28 cellular contexts compared by ENCODE assay signal in the genomic region with DNA sequence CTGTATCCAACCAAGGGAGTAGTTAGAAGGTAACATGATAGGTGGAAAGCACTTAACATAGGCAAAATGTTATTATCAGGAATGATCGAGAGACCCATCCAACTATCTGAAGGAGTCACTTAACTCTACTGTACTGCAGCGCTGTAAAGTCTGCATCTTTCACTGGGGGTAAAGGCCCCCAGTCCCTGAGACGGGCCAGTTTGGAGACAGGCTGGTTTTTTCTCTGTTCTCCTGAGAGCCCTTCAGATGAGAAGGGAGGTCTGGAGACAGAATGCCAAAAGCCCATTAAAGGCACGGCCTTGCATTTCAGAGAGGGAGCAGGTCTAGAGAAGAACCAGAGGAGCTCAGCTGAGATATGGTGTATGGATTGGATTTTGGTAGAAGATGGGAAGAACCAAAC.
DNase-seq lines count a peak whose midpoint lies in the region; ATAC-seq and TF ChIP-seq lines count a peak whose summit lies in the region.
"Had no signal": no experiment of that assay in that cellular context is flagged by ENCODE, and none has a peak within 500 bp of the region (broad histone marks: within the 10 kb centered on the region; RNA-seq: fewer than 3 reads in every experiment).

No MANE protein-coding gene starts in this region.

- H3K27ac Mint-ChIP-seq in natural killer cell (no peak overlapping the region), activated B cell treated with CpG ODN at 0.5 μM for 24 hours (peak overlapping the region; percentile 72), type B pancreatic cell (no peak overlapping the region)
- no peak overlapping the region for H3K27ac Mint-ChIP-seq in natural killer cell treated with Interleukin-12 subunit alpha and Interleukin-12 subunit beta and Interleukin-15 and Interleukin-18, amount 100 ng/mL, for 72 hours
- H3K27ac Mint-ChIP-seq in effector memory CD8-positive, alpha-beta T cell: no peak overlapping the region
- H3K27ac Mint-ChIP-seq: activated CD8-positive, alpha-beta T cell treated with anti-CD3 and anti-CD28 coated beads, Interleukin-2, amount 10 ng/mL, durations not matched to agents 7 days and 5 days; activated T-cell treated with anti-CD3 and anti-CD28 coated beads, Interleukin-2, amount 50 U/mL, for 24 hours had no signal

- TF ChIP-seq CTCF in natural killer cell (IDR thresholded peaks at IDR 0.05) (no peak), activated B cell treated with CpG ODN at 0.5 μM for 24 hours (IDR thresholded peaks at IDR 0.05) (no peak), type B pancreatic cell (conservative IDR thresholded peaks at IDR 0.05) (no peak)

- H3K27me3 Mint-ChIP-seq in natural killer cell (ENCODE audit: low read depth in 2 of 2) (peaks cover 10 to 16% of the 10 kb centered on the region in 2 donors), activated B cell treated with CpG ODN at 0.5 μM for 24 hours (no peaks in the 10 kb centered on the region), type B pancreatic cell (no peaks in the 10 kb centered on the region)
- H3K27me3 Mint-ChIP-seq in natural killer cell treated with Interleukin-12 subunit alpha and Interleukin-12 subunit beta and Interleukin-15 and Interleukin-18, amount 100 ng/mL, for 72 hours: peaks cover 0 to 18% of the 10 kb centered on the region in 2 donors
- peaks cover 12 to 25% of the 10 kb centered on the region in 2 donors for H3K27me3 Mint-ChIP-seq in effector memory CD8-positive, alpha-beta T cell

- no peak for DNase-seq in natural killer cell
- no peak for DNase-seq in natural killer cell treated with Interleukin-12 subunit alpha and Interleukin-12 subunit beta and Interleukin-15 and Interleukin-18, amount 100 ng/mL, for 72 hours (ENCODE audit: low spot score)
- DNase-seq in activated B cell treated with CpG ODN at 0.5 μM for 24 hours: no peak
- peak; percentile 41 for DNase-seq in islet precursor cell
- DNase-seq in type B pancreatic cell (ENCODE audit: extremely low spot score, unreplicated experiment): no peak
- no peak for DNase-seq in stimulated activated CD4-positive, alpha-beta T cell treated with anti-CD3 and anti-CD28 coated beads, Interleukin-4, amount 100 ng/mL, for 4 hours
- DNase-seq in effector memory CD8-positive, alpha-beta T cell: no peak
- DNase-seq: activated CD8-positive, alpha-beta T cell treated with anti-CD3 and anti-CD28 coated beads, Interleukin-2, amount 10 ng/mL, durations not matched to agents 7 days and 5 days; activated naive CD4-positive, alpha-beta T cell treated with anti-CD3 and anti-CD28 coated beads, Interleukin-2, amount 10 ng/mL, durations not matched to agents 7 days and 5 days; activated T-cell treated with anti-CD3 and anti-CD28 coated beads, Interleukin-2, amount 50 U/mL, for 24 hours; aorta; CD4-positive, CD25-positive, alpha-beta regulatory T cell; cerebellar nuclear complex; DMS 273 treated with DMSO at 0.1 percent for 48 hours; effector CD8-positive, alpha-beta T cell; foreskin melanocyte; hippocampal formation; mucosa of descending colon; MV-4-11; NCI-H1930; NCI-H446 treated with DMSO at 0.1 percent for 48 hours; occipital lobe; stimulated activated naive CD8-positive, alpha-beta T cell treated with anti-CD3 and anti-CD28 coated beads, Interleukin-15, amount 100 ng/mL, for 72 hours; T-helper 9 cell; tibial artery had no signal

- H3K4me1 Mint-ChIP-seq in natural killer cell (peaks cover 5 to 16% of the 10 kb centered on the region in 2 donors), activated B cell treated with CpG ODN at 0.5 μM for 24 hours (peaks cover 65% of the 10 kb centered on the region), type B pancreatic cell (ENCODE audit: unreplicated experiment) (peaks cover 7% of the 10 kb centered on the region)
- peaks cover 6% of the 10 kb centered on the region in 2 donors for H3K4me1 Mint-ChIP-seq in natural killer cell treated with Interleukin-12 subunit alpha and Interleukin-12 subunit beta and Interleukin-15 and Interleukin-18, amount 100 ng/mL, for 72 hours (ENCODE audit: low read depth in 2 of 2)
- peaks cover 5 to 10% of the 10 kb centered on the region in 2 donors for H3K4me1 Mint-ChIP-seq in effector memory CD8-positive, alpha-beta T cell (ENCODE audit: low read depth in 2 of 2)

- H3K36me3 Mint-ChIP-seq in natural killer cell (no peaks in the 10 kb centered on the region), activated B cell treated with CpG ODN at 0.5 μM for 24 hours (ENCODE audit: low read depth) (peaks cover 88% of the 10 kb centered on the region), type B pancreatic cell (no peaks in the 10 kb centered on the region)
- H3K36me3 Mint-ChIP-seq in natural killer cell treated with Interleukin-12 subunit alpha and Interleukin-12 subunit beta and Interleukin-15 and Interleukin-18, amount 100 ng/mL, for 72 hours: no peaks in the 10 kb centered on the region
- H3K36me3 Mint-ChIP-seq in effector memory CD8-positive, alpha-beta T cell (ENCODE audit: insufficient read depth): peaks cover 7% of the 10 kb centered on the region
- H3K36me3 Mint-ChIP-seq: activated naive CD4-positive, alpha-beta T cell treated with anti-CD3 and anti-CD28 coated beads, Interleukin-2, amount 10 ng/mL, durations not matched to agents 7 days and 5 days; CD4-positive, CD25-positive, alpha-beta regulatory T cell had no signal

- H3K4me3 Mint-ChIP-seq in natural killer cell: peak overlapping the region; percentile 7
- no peak overlapping the region for H3K4me3 Mint-ChIP-seq in natural killer cell treated with Interleukin-12 subunit alpha and Interleukin-12 subunit beta and Interleukin-15 and Interleukin-18, amount 100 ng/mL, for 72 hours
- peak overlapping the region; percentile 78 for H3K4me3 Mint-ChIP-seq in activated B cell treated with CpG ODN at 0.5 μM for 24 hours
- peak overlapping the region; percentile 49 for H3K4me3 Mint-ChIP-seq in type B pancreatic cell
- H3K4me3 Mint-ChIP-seq in effector memory CD8-positive, alpha-beta T cell: peak overlapping the region in 1 of 2 donors; percentile 3
- H3K4me3 Mint-ChIP-seq: activated CD8-positive, alpha-beta T cell treated with anti-CD3 and anti-CD28 coated beads, Interleukin-2, amount 10 ng/mL, durations not matched to agents 7 days and 5 days; activated naive CD4-positive, alpha-beta T cell treated with anti-CD3 and anti-CD28 coated beads, Interleukin-2, amount 10 ng/mL, durations not matched to agents 7 days and 5 days; activated T-cell treated with anti-CD3 and anti-CD28 coated beads, Interleukin-2, amount 50 U/mL, for 24 hours; stimulated activated naive CD8-positive, alpha-beta T cell treated with anti-CD3 and anti-CD28 coated beads, Interleukin-15, amount 100 ng/mL, for 72 hours had no signal

- H3K9me3 Mint-ChIP-seq in natural killer cell: no peaks in the 10 kb centered on the region
- no peaks in the 10 kb centered on the region for H3K9me3 Mint-ChIP-seq in natural killer cell treated with Interleukin-12 subunit alpha and Interleukin-12 subunit beta and Interleukin-15 and Interleukin-18, amount 100 ng/mL, for 72 hours
- no peaks in the 10 kb centered on the region for H3K9me3 Mint-ChIP-seq in activated B cell treated with CpG ODN at 0.5 μM for 24 hours
- H3K9me3 Mint-ChIP-seq in type B pancreatic cell: no peaks in the 10 kb centered on the region
- H3K9me3 Mint-ChIP-seq in effector memory CD8-positive, alpha-beta T cell: no peaks in the 10 kb centered on the region
- H3K9me3 Mint-ChIP-seq: activated naive CD4-positive, alpha-beta T cell treated with anti-CD3 and anti-CD28 coated beads, Interleukin-2, amount 10 ng/mL, durations not matched to agents 7 days and 5 days; activated T-cell treated with anti-CD3 and anti-CD28 coated beads, Interleukin-2, amount 50 U/mL, for 24 hours; CD4-positive, CD25-positive, alpha-beta regulatory T cell; stimulated activated naive CD8-positive, alpha-beta T cell treated with anti-CD3 and anti-CD28 coated beads, Interleukin-15, amount 100 ng/mL, for 72 hours had no signal

- CTCF ChIA-PET in activated B cell treated with CpG ODN at 0.5 μM for 24 hours (lab: Charles Lee): interaction anchor here (0.9 to 8.8 kb wide), 7 partner anchors 17 to 814 kb away, joined by 3 to 202 read pairs (median 12); no protein-coding TSS in a partner anchor

- intact Hi-C loops in natural killer cell (cut with micrococcal nuclease): loop anchor here (10.0 kb wide), 1 partner anchor 290 kb away; no protein-coding TSS in a partner anchor
- intact Hi-C loops in activated B cell treated with CpG ODN at 0.5 μM for 24 hours (cut with micrococcal nuclease): loop anchor here (10.0 kb wide), 2 partner anchors 400 to 840 kb away; a partner anchor contains a TSS

- ATAC-seq in natural killer cell (no peak), activated B cell treated with CpG ODN at 0.5 μM for 24 hours (ENCODE audit: low read depth) (no peak), GM18520 (IDR thresholded peaks at IDR 0.05; ENCODE audit: unreplicated experiment) (no peak)
- no peak for ATAC-seq in natural killer cell treated with Interleukin-12 subunit alpha and Interleukin-12 subunit beta and Interleukin-15 and Interleukin-18, amount 100 ng/mL, for 72 hours
- no peak for ATAC-seq in effector memory CD8-positive, alpha-beta T cell (replicated peaks)
- ATAC-seq: activated CD8-positive, alpha-beta T cell treated with anti-CD3 and anti-CD28 coated beads, Interleukin-2, amount 10 ng/mL, durations not matched to agents 7 days and 5 days; esophagus mucosa; HCT116; mucosa of descending colon; stimulated activated naive CD8-positive, alpha-beta T cell treated with anti-CD3 and anti-CD28 coated beads, Interleukin-15, amount 100 ng/mL, for 72 hours had no signal

- POLR2A ChIA-PET in activated B cell treated with CpG ODN at 0.5 μM for 24 hours (lab: Charles Lee): interaction anchor here (0.7 to 14.0 kb wide), 5 partner anchors 9 to 158 kb away, joined by 3 to 387 read pairs (median 10); no protein-coding TSS in a partner anchor
